ENCODE assay signal across 36 cellular contexts in genomic region chr1:179776831-179777230, GRCh38. TPM values are rescaled to one million over a fixed set of nuclear protein-coding genes. Genes with fewer than 3 reads are reported as not detected.
"Had no signal": no experiment of that assay in that cellular context is flagged by ENCODE, and none has a peak within 500 bp of the region (broad histone marks: within the 10 kb centered on the region; RNA-seq: fewer than 3 reads in every experiment).

No MANE protein-coding gene starts in this region.

- FAIRE-seq: TTC549 had no signal

- H3K9me3 ChIP-seq: ascending aorta had no signal

- DNase-seq: activated B cell treated with CpG ODN at 0.5 μM for 24 hours; activated CD4-positive, alpha-beta memory T cell treated with anti-CD3 and anti-CD28 coated beads, Interleukin-2, amount 10 ng/mL, durations not matched to agents 7 days and 5 days; activated CD4-positive, alpha-beta T cell treated with anti-CD3 and anti-CD28 coated beads for 48 hours; activated CD4-positive, alpha-beta T cell treated with anti-CD3 and anti-CD28 coated beads, Interleukin-2, amount 10 ng/mL, durations not matched to agents 7 days and 5 days; activated CD4-positive, alpha-beta T cell treated with anti-CD3 and anti-CD28 coated beads, Interleukin-2, amount 50 U/mL, for 48 hours; activated CD4-positive, CD25-positive, alpha-beta regulatory T cell treated with anti-CD3 and anti-CD28 coated beads, Interleukin-2, amount 50 U/mL, for 72 hours; activated CD8-positive, alpha-beta memory T cell treated with anti-CD3 and anti-CD28 coated beads for 24 hours; activated CD8-positive, alpha-beta memory T cell treated with anti-CD3 and anti-CD28 coated beads, Interleukin-2, amount 10 ng/mL, durations not matched to agents 7 days and 5 days; activated CD8-positive, alpha-beta memory T cell treated with anti-CD3 and anti-CD28 coated beads, Interleukin-2, amount 50 U/mL, for 48 hours; activated CD8-positive, alpha-beta T cell treated with anti-CD3 and anti-CD28 coated beads, Interleukin-2, amount 10 ng/mL, durations not matched to agents 7 days and 5 days; activated effector memory CD4-positive, alpha-beta T cell treated with Interleukin-2 at 50 U/mL for 16 hours; activated gamma-delta T cell; activated naive CD4-positive, alpha-beta T cell treated with anti-CD3 and anti-CD28 coated beads, Interleukin-2, amount 10 ng/mL, durations not matched to agents 7 days and 5 days; activated naive CD4-positive, alpha-beta T cell treated with Interleukin-2 at 50 U/mL for 16 hours; activated naive CD8-positive, alpha-beta T cell treated with anti-CD3 and anti-CD28 coated beads, Interleukin-2, amount 10 ng/mL, durations not matched to agents 7 days and 5 days; activated naive CD8-positive, alpha-beta T cell treated with anti-CD3 and anti-CD28 coated beads, Interleukin-2, amount 50 U/mL, for 24 hours; activated T-cell treated with anti-CD3 and anti-CD28 coated beads, Interleukin-2, amount 50 U/mL, for 24 hours; activated T-cell treated with anti-CD3 and anti-CD28 coated beads, Interleukin-2, amount 50 U/mL, for 48 hours; amygdala; anterior cingulate cortex; caudate nucleus; SW 1271; T-helper 1 cell; T-helper 2 cell; T-helper 9 cell had no signal

- H3K9me3 Mint-ChIP-seq: activated CD4-positive, alpha-beta memory T cell treated with anti-CD3 and anti-CD28 coated beads, Interleukin-2, amount 10 ng/mL, durations not matched to agents 7 days and 5 days; activated CD4-positive, alpha-beta T cell treated with anti-CD3 and anti-CD28 coated beads, Interleukin-2, amount 10 ng/mL, durations not matched to agents 7 days and 5 days; activated naive CD4-positive, alpha-beta T cell treated with anti-CD3 and anti-CD28 coated beads, Interleukin-2, amount 10 ng/mL, durations not matched to agents 7 days and 5 days; activated T-cell treated with anti-CD3 and anti-CD28 coated beads, Interleukin-2, amount 50 U/mL, for 24 hours; activated T-helper 2 cell treated with anti-CD3 and anti-CD28 coated beads, Interferon-gamma antibody, Interleukin-2, Interleukin-4, amounts not matched to agents 10 μg/mL and 5 μg/mL and 100 μg/mL, durations not matched to agents 14 hours and 24 hours and 36 hours; central memory CD8-positive, alpha-beta T cell; T-helper 1 cell treated with Interleukin-12 subunit alpha and Interleukin-12 subunit beta and Interleukin-4 antibody, amounts not matched to agents 30 μg/mL and 1 μg/mL, for 36 hours; T-helper 2 cell treated with Interferon-gamma antibody and Interleukin-4, amounts not matched to agents 5 μg/mL and 100 μg/mL, for 36 hours had no signal

- ATAC-seq: activated CD8-positive, alpha-beta memory T cell treated with anti-CD3 and anti-CD28 coated beads, Interleukin-2, amount 10 ng/mL, durations not matched to agents 7 days and 5 days; activated CD8-positive, alpha-beta T cell treated with anti-CD3 and anti-CD28 coated beads, Interleukin-2, amount 10 ng/mL, durations not matched to agents 7 days and 5 days; activated naive CD8-positive, alpha-beta T cell treated with anti-CD3 and anti-CD28 coated beads, Interleukin-2, amount 50 U/mL, for 24 hours had no signal

- H3K27ac ChIP-seq: ascending aorta, cardiac muscle cell, VCaP had no signal

- H3K4me3 ChIP-seq: ascending aorta, cardiac muscle cell had no signal

- H3K36me3 ChIP-seq: ascending aorta, cardiac muscle cell had no signal

- H3K27me3 ChIP-seq: ascending aorta, cardiac muscle cell had no signal

- H3K36me3 Mint-ChIP-seq: activated CD8-positive, alpha-beta memory T cell treated with anti-CD3 and anti-CD28 coated beads, Interleukin-2, amount 10 ng/mL, durations not matched to agents 7 days and 5 days; activated naive CD4-positive, alpha-beta T cell treated with anti-CD3 and anti-CD28 coated beads, Interleukin-2, amount 10 ng/mL, durations not matched to agents 7 days and 5 days; activated naive CD4-positive, alpha-beta T cell treated with anti-CD3 and anti-CD28 coated beads, Interleukin-2, amount 50 U/mL, for 24 hours; activated naive CD8-positive, alpha-beta T cell; activated naive CD8-positive, alpha-beta T cell treated with anti-CD3 and anti-CD28 coated beads, Interleukin-2, amount 10 ng/mL, durations not matched to agents 7 days and 5 days; brain had no signal

- H3K4me1 Mint-ChIP-seq: activated B cell treated with CpG ODN at 0.5 μM for 24 hours; activated CD4-positive, alpha-beta memory T cell treated with anti-CD3 and anti-CD28 coated beads, Interleukin-2, amount 10 ng/mL, durations not matched to agents 7 days and 5 days; activated CD4-positive, alpha-beta T cell treated with anti-CD3 and anti-CD28 coated beads, Interleukin-2, amount 10 ng/mL, durations not matched to agents 7 days and 5 days; activated CD8-positive, alpha-beta memory T cell treated with anti-CD3 and anti-CD28 coated beads, Interleukin-2, amount 10 ng/mL, durations not matched to agents 7 days and 5 days; activated naive CD4-positive, alpha-beta T cell treated with anti-CD3 and anti-CD28 coated beads, Interleukin-2, amount 10 ng/mL, durations not matched to agents 7 days and 5 days; activated naive CD4-positive, alpha-beta T cell treated with anti-CD3 and anti-CD28 coated beads, Interleukin-2, amount 50 U/mL, for 24 hours; activated naive CD8-positive, alpha-beta T cell treated with anti-CD3 and anti-CD28 coated beads, Interleukin-2, amount 10 ng/mL, durations not matched to agents 7 days and 5 days; activated naive CD8-positive, alpha-beta T cell treated with anti-CD3 and anti-CD28 coated beads, Interleukin-2, amount 50 U/mL, for 24 hours; brain; central memory CD8-positive, alpha-beta T cell had no signal

- H3K4me1 ChIP-seq: ascending aorta had no signal

- H3K27me3 Mint-ChIP-seq: activated CD4-positive, alpha-beta memory T cell treated with anti-CD3 and anti-CD28 coated beads, Interleukin-2, amount 10 ng/mL, durations not matched to agents 7 days and 5 days; activated CD4-positive, alpha-beta T cell treated with anti-CD3 and anti-CD28 coated beads, Interleukin-2, amount 10 ng/mL, durations not matched to agents 7 days and 5 days; activated naive CD8-positive, alpha-beta T cell treated with anti-CD3 and anti-CD28 coated beads, Interleukin-2, amount 50 U/mL, for 24 hours had no signal

- H3K27ac Mint-ChIP-seq: activated B cell treated with CpG ODN at 0.5 μM for 24 hours; activated CD4-positive, alpha-beta memory T cell treated with anti-CD3 and anti-CD28 coated beads, Interleukin-2, amount 10 ng/mL, durations not matched to agents 7 days and 5 days; activated CD4-positive, alpha-beta T cell treated with anti-CD3 and anti-CD28 coated beads, Interleukin-2, amount 10 ng/mL, durations not matched to agents 7 days and 5 days; activated CD8-positive, alpha-beta memory T cell treated with anti-CD3 and anti-CD28 coated beads, Interleukin-2, amount 10 ng/mL, durations not matched to agents 7 days and 5 days; activated CD8-positive, alpha-beta T cell treated with anti-CD3 and anti-CD28 coated beads, Interleukin-2, amount 10 ng/mL, durations not matched to agents 7 days and 5 days; activated naive CD4-positive, alpha-beta T cell treated with anti-CD3 and anti-CD28 coated beads, Interleukin-2, amount 10 ng/mL, durations not matched to agents 7 days and 5 days; activated naive CD4-positive, alpha-beta T cell treated with anti-CD3 and anti-CD28 coated beads, Interleukin-2, amount 50 U/mL, for 24 hours; activated naive CD8-positive, alpha-beta T cell; activated naive CD8-positive, alpha-beta T cell treated with anti-CD3 and anti-CD28 coated beads, Interleukin-2, amount 10 ng/mL, durations not matched to agents 7 days and 5 days; activated naive CD8-positive, alpha-beta T cell treated with anti-CD3 and anti-CD28 coated beads, Interleukin-2, amount 50 U/mL, for 24 hours; activated T-cell treated with anti-CD3 and anti-CD28 coated beads, Interleukin-2, amount 50 U/mL, for 24 hours; activated T-helper 2 cell treated with anti-CD3 and anti-CD28 coated beads, Interferon-gamma antibody, Interleukin-2, Interleukin-4, amounts not matched to agents 10 μg/mL and 5 μg/mL and 100 μg/mL, durations not matched to agents 14 hours and 24 hours and 36 hours; brain; T-helper 1 cell treated with Interleukin-12 subunit alpha and Interleukin-12 subunit beta and Interleukin-4 antibody, amounts not matched to agents 30 μg/mL and 1 μg/mL, for 36 hours; T-helper 2 cell treated with Interferon-gamma antibody and Interleukin-4, amounts not matched to agents 5 μg/mL and 100 μg/mL, for 36 hours had no signal

- H3K4me3 Mint-ChIP-seq: activated B cell treated with CpG ODN at 0.5 μM for 24 hours; activated CD4-positive, alpha-beta memory T cell treated with anti-CD3 and anti-CD28 coated beads, Interleukin-2, amount 10 ng/mL, durations not matched to agents 7 days and 5 days; activated CD4-positive, alpha-beta T cell treated with anti-CD3 and anti-CD28 coated beads, Interleukin-2, amount 10 ng/mL, durations not matched to agents 7 days and 5 days; activated CD8-positive, alpha-beta memory T cell treated with anti-CD3 and anti-CD28 coated beads, Interleukin-2, amount 10 ng/mL, durations not matched to agents 7 days and 5 days; activated CD8-positive, alpha-beta T cell treated with anti-CD3 and anti-CD28 coated beads, Interleukin-2, amount 10 ng/mL, durations not matched to agents 7 days and 5 days; activated naive CD4-positive, alpha-beta T cell treated with anti-CD3 and anti-CD28 coated beads, Interleukin-2, amount 10 ng/mL, durations not matched to agents 7 days and 5 days; activated naive CD4-positive, alpha-beta T cell treated with anti-CD3 and anti-CD28 coated beads, Interleukin-2, amount 50 U/mL, for 24 hours; activated naive CD8-positive, alpha-beta T cell; activated naive CD8-positive, alpha-beta T cell treated with anti-CD3 and anti-CD28 coated beads, Interleukin-2, amount 10 ng/mL, durations not matched to agents 7 days and 5 days; activated naive CD8-positive, alpha-beta T cell treated with anti-CD3 and anti-CD28 coated beads, Interleukin-2, amount 50 U/mL, for 24 hours; activated T-cell treated with anti-CD3 and anti-CD28 coated beads, Interleukin-2, amount 50 U/mL, for 24 hours; brain; central memory CD8-positive, alpha-beta T cell; T-helper 1 cell treated with Interleukin-12 subunit alpha and Interleukin-12 subunit beta and Interleukin-4 antibody, amounts not matched to agents 30 μg/mL and 1 μg/mL, for 36 hours; T-helper 2 cell treated with Interferon-gamma antibody and Interleukin-4, amounts not matched to agents 5 μg/mL and 100 μg/mL, for 36 hours had no signal

RNA-seq across cellular contexts. Expression of gene FAM163A, which starts 33.7 kb away (rescaled TPM):
- total RNA-seq: activated B cell treated with CpG ODN at 0.5 μM for 24 hours; activated CD4-positive, alpha-beta memory T cell treated with anti-CD3 and anti-CD28 coated beads, Interleukin-2, amount 10 ng/mL, durations not matched to agents 7 days and 5 days; activated CD4-positive, alpha-beta T cell treated with anti-CD3 and anti-CD28 coated beads, Interleukin-2, amount 10 ng/mL, durations not matched to agents 7 days and 5 days; activated CD8-positive, alpha-beta memory T cell treated with anti-CD3 and anti-CD28 coated beads, Interleukin-2, amount 10 ng/mL, durations not matched to agents 7 days and 5 days; activated CD8-positive, alpha-beta T cell treated with anti-CD3 and anti-CD28 coated beads, Interleukin-2, amount 10 ng/mL, durations not matched to agents 7 days and 5 days; activated naive CD8-positive, alpha-beta T cell treated with anti-CD3 and anti-CD28 coated beads, Interleukin-2, amount 10 ng/mL, durations not matched to agents 7 days and 5 days; activated T-helper 2 cell treated with anti-CD3 and anti-CD28 coated beads, Interferon-gamma antibody, Interleukin-2, Interleukin-4, amounts not matched to agents 10 μg/mL and 5 μg/mL and 100 μg/mL, durations not matched to agents 14 hours and 24 hours and 36 hours; ascending aorta had no signal
